In genomic region chr9:113275147-113276131, GRCh38 we compare ENCODE assay signal across 8 cellular contexts. TPM values are rescaled to one million over a fixed set of nuclear protein-coding genes. Genes with fewer than 3 reads are reported as not detected.
DNase-seq lines count a peak whose midpoint lies in the region; ATAC-seq and TF ChIP-seq lines count a peak whose summit lies in the region.

Gene CDC26, minus strand, starts transcription at chr9:113275572. Its CDS starts 3,065 bp downstream, at chr9:113272507.
Gene PRPF4, plus strand, starts transcription at chr9:113275658. Its CDS starts 86 bp downstream, at chr9:113275744.

- ATAC-seq in GM19397 (IDR thresholded peaks at IDR 0.05; ENCODE audit: unreplicated experiment), result peak; percentile 99
- ATAC-seq in HG03565 (IDR thresholded peaks at IDR 0.05; ENCODE audit: unreplicated experiment), result peak; percentile 94

- peaks cover 4 to 30% (median 19%) of the 10 kb centered on the region in 4 donors for H3K4me1 ChIP-seq in liver (ENCODE audit: control insufficient read depth in 4 of 4, insufficient read depth in 4 of 4, low read length in 3 of 4)

- H3K27ac ChIP-seq in dorsolateral prefrontal cortex (peak within 1 kb of the TSS; percentile 66 to 99 (median 93)), liver (ENCODE audit: low read depth in 1 of 2, low read length in 2 of 2) (peak within 1 kb of the TSS; percentile 88 to 97)

- TF ChIP-seq RAD21 in liver (IDR thresholded peaks at IDR 0.05), result peak in 1 of 2 donors; percentile 47

- peaks cover 13 to 32% (median 29%) of the 10 kb centered on the region in 4 donors for H3K36me3 ChIP-seq in liver (ENCODE audit: control insufficient read depth in 4 of 4, insufficient read depth in 3 of 4, low read depth in 1 of 4, low read length in 3 of 4)

- WGBS in liver, result under 1% methylated on average over 63 of the region's 63 CpGs

- intact Hi-C loops in dorsolateral prefrontal cortex (cut with DNase I), result loop anchor here (1.0 to 10.0 kb wide), 11 partner anchors 54 to 382 kb away; partner anchors contain the start of genes ALAD (in 2 of the 2), C9orf43 (in 2 of the 2), FKBP15 (in 2 of the 2) and POLE3 (in 2 of the 2)

- no peaks in the 10 kb centered on the region for H3K27me3 ChIP-seq in dorsolateral prefrontal cortex
- H3K27me3 ChIP-seq in liver (ENCODE audit: control insufficient read depth in 4 of 4, insufficient read depth in 4 of 4, low read length in 3 of 4), result no peaks in the 10 kb centered on the region

- H3K4me3 ChIP-seq in dorsolateral prefrontal cortex (peak within 1 kb of the TSS; percentile 61 to 100 (median 88)), liver (ENCODE audit: low read depth in 1 of 3, low read length in 3 of 3) (peak within 1 kb of the TSS; percentile 77 to 97 (median 94))

- DNase-seq in CD1c-positive myeloid dendritic cell (ENCODE audit: extremely low spot score), result peak; percentile 98
- peak; percentile 99 for DNase-seq in NCI-H748 treated with DMSO at 0.1 percent for 48 hours (lab: John Stamatoyannopoulos, UW)
- DNase-seq in activated CD4-positive, alpha-beta T cell treated with anti-CD3 and anti-CD28 coated beads, Interleukin-2, amount 50 U/mL, for 24 hours (ENCODE audit: low read depth in 1 of 2, low spot score in 1 of 2), result peak; percentile 93 to 96
- peak; percentile 94 to 98 (median 97) for DNase-seq in dorsolateral prefrontal cortex
- DNase-seq in stimulated activated CD4-positive, alpha-beta T cell treated with anti-CD3 and anti-CD28 coated beads, Interleukin-4, amount 100 ng/mL, for 24 hours, result peak; percentile 96

- H3K9ac ChIP-seq in liver (ENCODE audit: low read depth in 1 of 2, low read length in 2 of 2), result peak within 1 kb of the TSS; percentile 97 to 98

- peak in 29 of 56 donors; percentile 4 to 58 (median 40) for TF ChIP-seq CTCF in dorsolateral prefrontal cortex (IDR thresholded peaks at IDR 0.05 in 54 of 56, conservative IDR thresholded peaks at IDR 0.05 in 2 of 56; ENCODE audit: low read depth in 1 of 56, partially characterized antibody in 56 of 56)
- no peak for TF ChIP-seq CTCF in liver (IDR thresholded peaks at IDR 0.05; ENCODE audit: low read depth, low read length, missing input control)

- no peaks in the 10 kb centered on the region for H3K9me3 ChIP-seq in liver (ENCODE audit: control insufficient read depth in 4 of 4, low read length in 3 of 4)

TF ChIP-seq in liver, 16 proteins besides CTCF, POLR2A, EP300 and RAD21:
- TF ChIP-seq YY1 (IDR thresholded peaks at IDR 0.05), result peak; percentile 98
- TF ChIP-seq, protein P1, sequence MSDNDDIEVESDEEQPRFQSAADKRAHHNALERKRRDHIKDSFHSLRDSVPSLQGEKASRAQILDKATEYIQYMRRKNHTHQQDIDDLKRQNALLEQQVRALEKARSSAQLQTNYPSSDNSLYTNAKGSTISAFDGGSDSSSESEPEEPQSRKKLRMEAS (IDR thresholded peaks at IDR 0.05), result peak; percentile 86
- no peak for TF ChIP-seq FOXA2 (IDR thresholded peaks at IDR 0.05)
- peak; percentile 20 for TF ChIP-seq TAF1 (conservative IDR thresholded peaks at IDR 0.05)
- peak; percentile 89 to 98 for TF ChIP-seq GABPA (IDR thresholded peaks at IDR 0.05 in 1 of 2, conservative IDR thresholded peaks at IDR 0.05 in 1 of 2)
- peak; percentile 24 for TF ChIP-seq ATF3 (IDR thresholded peaks at IDR 0.05)
- peak; percentile 57 to 74 for TF ChIP-seq JUND (IDR thresholded peaks at IDR 0.05)
- TF ChIP-seq NR2F2 (IDR thresholded peaks at IDR 0.05), result peak; percentile 93
- TF ChIP-seq, protein P2, sequence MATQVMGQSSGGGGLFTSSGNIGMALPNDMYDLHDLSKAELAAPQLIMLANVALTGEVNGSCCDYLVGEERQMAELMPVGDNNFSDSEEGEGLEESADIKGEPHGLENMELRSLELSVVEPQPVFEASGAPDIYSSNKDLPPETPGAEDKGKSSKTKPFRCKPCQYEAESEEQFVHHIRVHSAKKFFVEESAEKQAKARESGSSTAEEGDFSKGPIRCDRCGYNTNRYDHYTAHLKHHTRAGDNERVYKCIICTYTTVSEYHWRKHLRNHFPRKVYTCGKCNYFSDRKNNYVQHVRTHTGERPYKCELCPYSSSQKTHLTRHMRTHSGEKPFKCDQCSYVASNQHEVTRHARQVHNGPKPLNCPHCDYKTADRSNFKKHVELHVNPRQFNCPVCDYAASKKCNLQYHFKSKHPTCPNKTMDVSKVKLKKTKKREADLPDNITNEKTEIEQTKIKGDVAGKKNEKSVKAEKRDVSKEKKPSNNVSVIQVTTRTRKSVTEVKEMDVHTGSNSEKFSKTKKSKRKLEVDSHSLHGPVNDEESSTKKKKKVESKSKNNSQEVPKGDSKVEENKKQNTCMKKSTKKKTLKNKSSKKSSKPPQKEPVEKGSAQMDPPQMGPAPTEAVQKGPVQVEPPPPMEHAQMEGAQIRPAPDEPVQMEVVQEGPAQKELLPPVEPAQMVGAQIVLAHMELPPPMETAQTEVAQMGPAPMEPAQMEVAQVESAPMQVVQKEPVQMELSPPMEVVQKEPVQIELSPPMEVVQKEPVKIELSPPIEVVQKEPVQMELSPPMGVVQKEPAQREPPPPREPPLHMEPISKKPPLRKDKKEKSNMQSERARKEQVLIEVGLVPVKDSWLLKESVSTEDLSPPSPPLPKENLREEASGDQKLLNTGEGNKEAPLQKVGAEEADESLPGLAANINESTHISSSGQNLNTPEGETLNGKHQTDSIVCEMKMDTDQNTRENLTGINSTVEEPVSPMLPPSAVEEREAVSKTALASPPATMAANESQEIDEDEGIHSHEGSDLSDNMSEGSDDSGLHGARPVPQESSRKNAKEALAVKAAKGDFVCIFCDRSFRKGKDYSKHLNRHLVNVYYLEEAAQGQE (IDR thresholded peaks at IDR 0.05), result peak; percentile 83
- no peak for TF ChIP-seq HNF4G (IDR thresholded peaks at IDR 0.05)
- peak; percentile 49 to 63 for TF ChIP-seq HNF4A (conservative IDR thresholded peaks at IDR 0.05)
- TF ChIP-seq SP1 (IDR thresholded peaks at IDR 0.05), result peak; percentile 74
- TF ChIP-seq EGR1 (IDR thresholded peaks at IDR 0.05; ENCODE audit: low read depth in 2 of 2), result peak; percentile 89 to 98
- peak; percentile 94 to 96 for TF ChIP-seq RXRA (IDR thresholded peaks at IDR 0.05)
- TF ChIP-seq FOXA1 (IDR thresholded peaks at IDR 0.05), result peak; percentile 8
- TF ChIP-seq, protein P3, sequence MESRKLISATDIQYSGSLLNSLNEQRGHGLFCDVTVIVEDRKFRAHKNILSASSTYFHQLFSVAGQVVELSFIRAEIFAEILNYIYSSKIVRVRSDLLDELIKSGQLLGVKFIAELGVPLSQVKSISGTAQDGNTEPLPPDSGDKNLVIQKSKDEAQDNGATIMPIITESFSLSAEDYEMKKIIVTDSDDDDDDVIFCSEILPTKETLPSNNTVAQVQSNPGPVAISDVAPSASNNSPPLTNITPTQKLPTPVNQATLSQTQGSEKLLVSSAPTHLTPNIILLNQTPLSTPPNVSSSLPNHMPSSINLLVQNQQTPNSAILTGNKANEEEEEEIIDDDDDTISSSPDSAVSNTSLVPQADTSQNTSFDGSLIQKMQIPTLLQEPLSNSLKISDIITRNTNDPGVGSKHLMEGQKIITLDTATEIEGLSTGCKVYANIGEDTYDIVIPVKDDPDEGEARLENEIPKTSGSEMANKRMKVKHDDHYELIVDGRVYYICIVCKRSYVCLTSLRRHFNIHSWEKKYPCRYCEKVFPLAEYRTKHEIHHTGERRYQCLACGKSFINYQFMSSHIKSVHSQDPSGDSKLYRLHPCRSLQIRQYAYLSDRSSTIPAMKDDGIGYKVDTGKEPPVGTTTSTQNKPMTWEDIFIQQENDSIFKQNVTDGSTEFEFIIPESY (IDR thresholded peaks at IDR 0.05), result peak; percentile 97

RNA-seq across cellular contexts. Expression of gene CDC26, which starts in this region (rescaled TPM):
- total RNA-seq in dorsolateral prefrontal cortex, result 10 to 100 TPM; 12.2 to 29.9 (median 18.8) TPM
- total RNA-seq in liver, result 10 to 100 TPM; 12.5 to 16.7 TPM
- polyA plus RNA-seq in liver, result 10 to 100 TPM; 25.9 to 38.9 TPM

RNA-seq across cellular contexts. Expression of gene PRPF4, which starts in this region (rescaled TPM):
- total RNA-seq in dorsolateral prefrontal cortex (10 to 100 TPM; 10.2 to 24.7 (median 17.8) TPM), liver (10 to 100 TPM; 11.6 to 11.9 TPM)
- polyA plus RNA-seq in liver, result 1 to 10 TPM; 5.0 to 9.3 TPM

Comparison
In these comparisons a context has a peak if more than half of its experiments do, and no peak if none do; other contexts are left out.
1. Peak in every context shown above with its lines: DNase-seq, ATAC-seq, H3K4me3 ChIP-seq and H3K27ac ChIP-seq.